10 cellular contexts compared by ENCODE assay signal in genomic region chr22:40326905-40327735, GRCh38. TPM values are rescaled to one million over a fixed set of nuclear protein-coding genes. Genes with fewer than 3 reads are reported as not detected.
DNase-seq lines count a peak whose midpoint lies in the region; ATAC-seq lines count a peak whose summit lies in the region.
"Had no signal": no experiment of that assay in that cellular context is flagged by ENCODE, and none has a peak within 500 bp of the region (broad histone marks: within the 10 kb centered on the region; RNA-seq: fewer than 3 reads in every experiment).

No MANE protein-coding gene starts in this region.

- 47% methylated on average over 10 of the region's 10 CpGs for WGBS in right cardiac atrium

- H3K4me3 ChIP-seq in SJSA1 (peak overlapping the region; percentile 4; the same call in 1 of the 2 replicates), right cardiac atrium (ENCODE audit: low read length) (no peak overlapping the region)
- H3K4me3 ChIP-seq: PC-9 had no signal

- H3K27me3 ChIP-seq in SJSA1 (replicated peaks) (no peaks in the 10 kb centered on the region), right cardiac atrium (ENCODE audit: control insufficient read depth, insufficient read depth) (no peaks in the 10 kb centered on the region)

- no peaks in the 10 kb centered on the region for H3K9me3 ChIP-seq in SJSA1 (replicated peaks)
- H3K9me3 ChIP-seq in right cardiac atrium (ENCODE audit: control insufficient read depth, low read length): no peaks in the 10 kb centered on the region

- peak; percentile 34 to 80 for ATAC-seq in right cardiac atrium
- ATAC-seq in GM19328 (IDR thresholded peaks at IDR 0.05; ENCODE audit: unreplicated experiment): no peak

- peak; percentile 53 for DNase-seq in activated CD8-positive, alpha-beta memory T cell treated with anti-CD3 and anti-CD28 coated beads for 24 hours
- no peak for DNase-seq in activated CD8-positive, alpha-beta memory T cell treated with anti-CD3 and anti-CD28 coated beads, Interleukin-2, amount 50 U/mL, for 4 hours
- DNase-seq in SJSA1 (ENCODE audit: low read depth in 1 of 2, low spot score in 2 of 2) (peak; percentile 78 to 86), right cardiac atrium (no peak), stromal cell of bone marrow (ENCODE audit: low read depth) (peak; percentile 6), cerebellar cortex (ENCODE audit: low spot score) (no peak), NCI-H446 treated with DMSO at 0.1 percent for 48 hours (lab: John Stamatoyannopoulos, UW) (no peak)
- DNase-seq: midbrain, PC-9 had no signal

- H3K36me3 ChIP-seq in SJSA1: 0 out of 2 replicates have a peak, but pooled peaks cover 4% of the 10 kb centered on the region

- peak overlapping the region; percentile 23 for H3K27ac ChIP-seq in SJSA1
- H3K27ac ChIP-seq in right cardiac atrium (ENCODE audit: low read length): peak overlapping the region; percentile 1
- H3K27ac ChIP-seq: PC-9 had no signal

- intact Hi-C loops in right cardiac atrium (cut with DNase I): no loop called here

- peaks cover 59% of the 10 kb centered on the region for H3K4me1 ChIP-seq in SJSA1 (replicated peaks)
- no peaks in the 10 kb centered on the region for H3K4me1 ChIP-seq in right cardiac atrium (ENCODE audit: control insufficient read depth, insufficient read depth, low read length)

RNA-seq across cellular contexts. Expression of gene ADSL, which starts 19.2 kb away (rescaled TPM):
- 122 and 201 TPM in 2 replicates for total RNA-seq in SJSA1 (2014; rRNA removed; shearing (Covaris generic))
- total RNA-seq in right cardiac atrium: 10 to 100 TPM; 35.9 to 51.0 (median 39.9) TPM
- polyA plus RNA-seq in right cardiac atrium: 31.7 TPM

RNA-seq across cellular contexts. Expression of gene SGSM3, which starts 43.3 kb away (rescaled TPM):
- 39.6 and 45.3 TPM in 2 replicates for total RNA-seq in SJSA1 (2014; rRNA removed; shearing (Covaris generic))
- total RNA-seq in right cardiac atrium: 10 to 100 TPM; 40.0 to 51.5 (median 46.6) TPM
- polyA plus RNA-seq in right cardiac atrium: 56.4 TPM

Comparison
In these comparisons a context has a peak if more than half of its experiments do, and no peak if none do; other contexts are left out.
1. DNase-seq: peak in activated CD8-positive, alpha-beta memory T cell treated with anti-CD3 and anti-CD28 coated beads for 24 hours (single experiment), SJSA1 (2 of 2) and stromal cell of bone marrow (single experiment); none in activated CD8-positive, alpha-beta memory T cell treated with anti-CD3 and anti-CD28 coated beads, Interleukin-2, amount 50 U/mL, for 4 hours (single experiment), right cardiac atrium (0 of 3), cerebellar cortex (single experiment) and NCI-H446 treated with DMSO at 0.1 percent for 48 hours (single experiment).